Comparison of ENCODE assay signal across 12 cellular contexts in the genomic region with DNA sequence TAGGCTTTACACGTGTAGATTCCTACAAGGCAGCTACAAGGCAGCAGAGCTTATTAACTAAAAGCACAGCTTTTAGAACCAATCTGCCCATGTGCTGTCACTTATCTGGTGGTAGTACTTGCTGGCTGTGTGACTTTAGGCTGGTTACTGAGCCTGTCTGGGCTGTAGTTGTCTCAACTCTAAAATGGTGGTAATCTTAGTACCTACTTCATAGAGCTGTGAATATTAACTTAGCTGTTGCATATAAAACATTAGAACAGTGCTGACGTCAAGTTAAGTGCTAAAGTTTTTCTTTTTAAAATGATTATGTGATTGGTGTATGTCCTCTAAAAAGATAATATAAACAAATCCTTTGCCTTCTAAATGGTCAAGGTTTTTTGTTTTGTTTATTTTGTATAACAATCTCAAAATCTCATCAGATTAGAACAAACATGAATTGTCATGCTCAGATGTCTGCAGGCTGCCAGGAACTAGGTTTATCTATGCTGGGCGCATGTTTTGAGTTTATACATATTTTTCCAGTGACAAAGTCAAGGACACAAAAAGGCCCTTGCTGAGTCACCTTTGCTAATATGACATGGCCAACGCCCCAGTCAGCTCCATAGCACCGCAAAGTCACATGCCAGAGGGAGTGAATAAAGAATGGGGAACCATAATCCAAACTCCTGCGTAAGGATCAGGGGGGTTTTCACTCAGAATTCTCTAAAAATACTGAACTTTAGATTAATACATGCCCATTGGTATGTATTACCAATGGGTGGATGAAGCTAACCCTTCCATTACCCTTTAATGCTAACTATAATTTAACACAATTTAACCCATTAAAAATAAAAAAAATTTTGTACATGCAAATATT. TPM values are rescaled to one million over a fixed set of nuclear protein-coding genes. Genes with fewer than 3 reads are reported as not detected.
DNase-seq lines count a peak whose midpoint lies in the region; ATAC-seq and TF ChIP-seq lines count a peak whose summit lies in the region.
"Had no signal": no experiment of that assay in that cellular context is flagged by ENCODE, and none has a peak within 500 bp of the region (broad histone marks: within the 10 kb centered on the region; RNA-seq: fewer than 3 reads in every experiment).

No MANE protein-coding gene starts in this region.

- H3K4me3 Mint-ChIP-seq in type B pancreatic cell: no peak overlapping the region
- H3K4me3 Mint-ChIP-seq in naive thymus-derived CD8-positive, alpha-beta T cell: no peak overlapping the region

- H3K27me3 Mint-ChIP-seq in type B pancreatic cell: no peaks in the 10 kb centered on the region
- no peaks in the 10 kb centered on the region for H3K27me3 Mint-ChIP-seq in naive thymus-derived CD8-positive, alpha-beta T cell

- TF ChIP-seq CTCF in fibroblast of the aortic adventitia (IDR thresholded peaks at IDR 0.05; ENCODE audit: insufficient read depth, low read length) (no peak), type B pancreatic cell (conservative IDR thresholded peaks at IDR 0.05) (no peak)

- peak overlapping the region; percentile 59 for H3K27ac Mint-ChIP-seq in type B pancreatic cell
- H3K27ac Mint-ChIP-seq in naive thymus-derived CD8-positive, alpha-beta T cell: no peak overlapping the region

- H3K9me3 Mint-ChIP-seq in type B pancreatic cell: no peaks in the 10 kb centered on the region
- no peaks in the 10 kb centered on the region for H3K9me3 Mint-ChIP-seq in naive thymus-derived CD8-positive, alpha-beta T cell

- H3K36me3 Mint-ChIP-seq in type B pancreatic cell: no peaks in the 10 kb centered on the region
- H3K36me3 Mint-ChIP-seq in naive thymus-derived CD8-positive, alpha-beta T cell: no peaks in the 10 kb centered on the region

- peaks cover 11% of the 10 kb centered on the region for H3K4me1 Mint-ChIP-seq in type B pancreatic cell (ENCODE audit: unreplicated experiment)
- H3K4me1 Mint-ChIP-seq in naive thymus-derived CD8-positive, alpha-beta T cell: no peaks in the 10 kb centered on the region

- POLR2A ChIA-PET in naive thymus-derived CD8-positive, alpha-beta T cell (lab: Charles Lee): no interaction called here

- DNase-seq in DMS53 (lab: John Stamatoyannopoulos, UW): peak; percentile 42
- no peak for DNase-seq in DMS53 treated with DMSO at 0.1 percent for 48 hours (lab: John Stamatoyannopoulos, UW; ENCODE audit: unreplicated experiment)
- peak; percentile 95 for DNase-seq in SW480 (ENCODE audit: low spot score)
- DNase-seq in fibroblast of the aortic adventitia (ENCODE audit: low read depth): peak; percentile 64
- no peak for DNase-seq in type B pancreatic cell (ENCODE audit: extremely low spot score, unreplicated experiment)
- no peak for DNase-seq in naive thymus-derived CD8-positive, alpha-beta T cell
- no peak for DNase-seq in activated effector memory CD4-positive, alpha-beta T cell treated with Interleukin-2 at 50 U/mL for 16 hours
- DNase-seq in stimulated activated CD4-positive, alpha-beta T cell treated with anti-CD3 and anti-CD28 coated beads, Interleukin-15, amount 100 ng/mL, for 24 hours: no peak
- DNase-seq: GOT3, MM.1S, NCI-H524 had no signal

- H3K4me3 ChIP-seq in fibroblast of the aortic adventitia (ENCODE audit: low read depth, low read length): no peak overlapping the region
- H3K4me3 ChIP-seq: cardiac muscle cell had no signal

- no peak for ATAC-seq in naive thymus-derived CD8-positive, alpha-beta T cell

RNA-seq across cellular contexts. Expression of gene ARL4A, which starts 39.8 kb away (rescaled TPM):
- total RNA-seq in fibroblast of the aortic adventitia (ENCODE audit: low replicate concordance) (13.2 and 25.8 TPM in 2 replicates), type B pancreatic cell (ENCODE audit: low replicate concordance) (25.0 and 25.5 TPM in 2 replicates)
- total RNA-seq in naive thymus-derived CD8-positive, alpha-beta T cell: 1 to 10 TPM; 7.0 to 7.1 TPM
- polyA plus RNA-seq in naive thymus-derived CD8-positive, alpha-beta T cell: 10 to 100 TPM; 16.9 to 23.7 (median 20.6) TPM

Comparison
In these comparisons a context has a peak if more than half of its experiments do, and no peak if none do; other contexts are left out.
1. DNase-seq: peak in DMS53 (single experiment), SW480 (single experiment) and fibroblast of the aortic adventitia (single experiment); none in DMS53 treated with DMSO at 0.1 percent for 48 hours (single experiment), type B pancreatic cell (single experiment), naive thymus-derived CD8-positive, alpha-beta T cell (0 of 10), activated effector memory CD4-positive, alpha-beta T cell treated with Interleukin-2 at 50 U/mL for 16 hours (single experiment) and stimulated activated CD4-positive, alpha-beta T cell treated with anti-CD3 and anti-CD28 coated beads, Interleukin-15, amount 100 ng/mL, for 24 hours (single experiment).